ENCODE assay signal across 8 cellular contexts in the genomic region with DNA sequence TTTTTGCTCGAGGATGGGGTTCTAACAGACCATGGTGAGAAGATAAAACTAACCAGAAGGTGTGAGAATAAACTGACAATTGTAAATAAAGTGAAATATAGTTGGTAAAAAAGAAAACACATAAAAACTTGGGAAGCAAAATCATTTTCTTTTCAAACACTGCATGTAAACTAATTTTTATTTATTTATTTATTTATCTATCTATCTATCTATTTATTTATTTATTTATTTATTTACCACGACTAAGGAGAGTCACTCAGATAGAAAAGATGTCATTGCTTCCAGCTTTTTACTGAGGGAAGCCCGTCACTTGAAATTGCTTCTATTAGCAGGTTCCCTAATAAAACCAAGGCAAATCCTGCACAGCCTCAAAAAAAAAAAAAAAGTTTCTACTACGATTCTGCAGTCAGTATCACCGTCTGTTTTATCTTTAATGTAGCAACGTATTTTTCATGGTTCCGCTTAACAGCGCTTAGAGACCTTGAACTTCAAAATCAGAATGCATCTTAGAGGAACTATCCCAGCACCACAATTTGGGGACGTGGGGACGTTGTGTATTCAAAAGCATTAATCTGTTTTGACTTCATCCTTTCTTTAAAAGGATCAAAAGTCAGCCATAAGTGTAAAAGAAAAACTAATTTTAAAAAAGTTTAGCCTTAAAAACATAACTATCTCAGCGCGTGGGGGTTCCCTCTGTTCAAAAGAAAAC. TPM values are rescaled to one million over a fixed set of nuclear protein-coding genes. Genes with fewer than 3 reads are reported as not detected.
DNase-seq lines count a peak whose midpoint lies in the region; ATAC-seq and TF ChIP-seq lines count a peak whose summit lies in the region.

No MANE protein-coding gene starts in this region.

- intact Hi-C loops in left lung (cut with DNase I) = loop anchor here in 1 of 2 donors (10.0 kb wide), 1 partner anchor 74 kb away; a partner anchor contains a TSS
- intact Hi-C loops in thyroid gland (cut with DNase I) = no loop called here

- 19 to 20% methylated on average over 12 of the region's 12 CpGs for WGBS in thyroid gland, 2 donors

- DNase-seq in CD1c-positive myeloid dendritic cell (ENCODE audit: extremely low spot score) (peak; percentile 74), astrocyte of the cerebellum (ENCODE audit: low read depth) (no peak), left lung (no peak), thyroid gland (no peak), HT-29 (ENCODE audit: low spot score) (no peak), NCI-H510A (lab: John Stamatoyannopoulos, UW) (no peak)

- TF ChIP-seq CTCF in KMS-11 (conservative IDR thresholded peaks at IDR 0.05; ENCODE audit: low read depth, low read length) = no peak
- TF ChIP-seq CTCF in astrocyte of the cerebellum (IDR thresholded peaks at IDR 0.05; ENCODE audit: low read depth, low read length, missing control alignments) = no peak
- no peak for TF ChIP-seq CTCF in left lung (IDR thresholded peaks at IDR 0.05)
- no peak for TF ChIP-seq CTCF in thyroid gland (IDR thresholded peaks at IDR 0.05)

- H3K27ac ChIP-seq in KMS-11 = peak overlapping the region; percentile 95
- H3K27ac ChIP-seq in left lung = peak overlapping the region; percentile 94 to 95
- peak overlapping the region; percentile 82 to 97 (median 90) for H3K27ac ChIP-seq in thyroid gland

- H4K20me1 ChIP-seq in KMS-11 (ENCODE audit: insufficient read depth) = no peaks in the 10 kb centered on the region

- in situ Hi-C loops in astrocyte of the cerebellum (cut with HindIII; ENCODE audit: low sequenced_read_pairs) = no loop called here

- H3K4me1 ChIP-seq in KMS-11 (ENCODE audit: low read depth, poor library complexity, severe bottlenecking) (peaks cover 47% of the 10 kb centered on the region), left lung (peaks cover 0 to 41% of the 10 kb centered on the region in 2 donors), thyroid gland (no peaks in the 10 kb centered on the region)

- H3K9me3 ChIP-seq in left lung (no peaks in the 10 kb centered on the region), thyroid gland (no peaks in the 10 kb centered on the region)

- peak overlapping the region; percentile 50 for H2AFZ ChIP-seq in KMS-11 (ENCODE audit: low read depth)

- H3K36me3 ChIP-seq in KMS-11 (ENCODE audit: insufficient read depth) = no peaks in the 10 kb centered on the region
- no peaks in the 10 kb centered on the region for H3K36me3 ChIP-seq in left lung
- H3K36me3 ChIP-seq in thyroid gland = no peaks in the 10 kb centered on the region

- ATAC-seq in left lung (no peak), GM19395 (IDR thresholded peaks at IDR 0.05; ENCODE audit: unreplicated experiment) (no peak)

- peak overlapping the region; percentile 97 for H3K9ac ChIP-seq in KMS-11

- H3K79me2 ChIP-seq in KMS-11 (ENCODE audit: insufficient read depth, low read depth) = peaks cover 70% of the 10 kb centered on the region

- peak overlapping the region; percentile 97 for H3K4me2 ChIP-seq in KMS-11

- H3K4me3 ChIP-seq in KMS-11 (IDR thresholded peaks at IDR 0.05; ENCODE audit: insufficient read depth, low read depth, low read length) (no peak overlapping the region), astrocyte of the cerebellum (ENCODE audit: low read depth, low read length) (peak overlapping the region; percentile 57), left lung (peak overlapping the region; percentile 60 to 79), thyroid gland (replicated peaks in 1 of 3) (peak overlapping the region in 2 of 3 donors; percentile 50 to 72)

- TF ChIP-seq POLR2A in thyroid gland (IDR thresholded peaks at IDR 0.05) = no peak

- H3K27me3 ChIP-seq in KMS-11 (ENCODE audit: insufficient read depth, low read depth) (no peaks in the 10 kb centered on the region), left lung (peaks cover 0 to 23% of the 10 kb centered on the region in 2 donors), thyroid gland (no peaks in the 10 kb centered on the region)

RNA-seq across cellular contexts. Expression of a gene that starts 33.2 kb away (rescaled TPM):
- total RNA-seq in left lung (not detected), thyroid gland (not detected)
- not detected in 2 replicates for total RNA-seq in HT-29 (2014; rRNA removed; shearing (Covaris generic))
